7 cellular contexts compared by ENCODE assay signal in the genomic region with DNA sequence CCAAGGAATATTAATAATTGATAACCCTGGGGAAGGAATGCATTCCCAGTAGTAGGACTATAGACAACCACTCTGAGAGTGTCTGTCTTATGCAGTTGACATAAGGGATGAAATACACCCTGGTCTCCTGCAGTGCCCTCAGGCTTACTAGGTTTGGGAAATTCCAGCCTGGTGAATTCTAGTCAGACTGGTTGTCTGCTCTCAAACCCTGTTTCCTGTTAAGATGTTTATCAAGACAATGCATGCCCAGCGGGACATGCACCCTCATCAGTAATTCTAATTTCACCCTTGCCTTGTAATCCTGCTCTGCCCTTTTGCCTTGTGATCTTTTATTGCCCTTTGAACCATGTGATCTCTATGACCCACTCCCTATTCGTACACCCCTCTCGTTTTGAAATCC.
A peak's percentile ranks its signal among the peaks of the same experiment; 100 is the strongest.
DNase-seq lines count a peak whose midpoint lies in the region; FAIRE-seq and TF ChIP-seq lines count a peak whose summit lies in the region.
"Not testable (repeated sequence)": the region's sequence is repeated elsewhere in the genome, so short reads cannot be mapped to it uniquely, and the experiment has no call there.

No MANE protein-coding gene starts in this region.

- not testable (repeated sequence) for H3K4me3 Mint-ChIP-seq in Calu3 (ENCODE audit: low read depth, unreplicated experiment); glutamatergic neuron (ENCODE audit: unreplicated experiment); neural crest cell

- FAIRE-seq in bronchial epithelial cell (lab: Jason Lieb, UNC): not testable (repeated sequence)

- peak overlapping the region; percentile 81; the same call in 1 of the 2 replicates for H3K27ac ChIP-seq in HUES6 (ENCODE audit: low read depth, low read length)
- H3K27ac ChIP-seq in PC-9: peak overlapping the region; percentile 16; the same call in 1 of the 2 replicates

- not testable (repeated sequence) for H3K9me2 ChIP-seq in PC-9 (ENCODE audit: insufficient read depth)

- not testable (repeated sequence) for H3K27me3 Mint-ChIP-seq in Calu3 (ENCODE audit: unreplicated experiment); glutamatergic neuron (ENCODE audit: unreplicated experiment); neural crest cell (ENCODE audit: low read depth)

- H3F3A ChIP-seq in PC-9 (ENCODE audit: insufficient read depth, low read depth): peaks cover 14% of the 10 kb centered on the region; the same call in 1 of the 2 replicates

- H4K20me1 ChIP-seq in PC-9 (ENCODE audit: insufficient read depth): not testable (repeated sequence)

- H3K27ac Mint-ChIP-seq in Calu3 (ENCODE audit: unreplicated experiment) (peak overlapping the region; percentile 12), glutamatergic neuron (ENCODE audit: unreplicated experiment) (peak overlapping the region; percentile 12), neural crest cell (ENCODE audit: unreplicated experiment) (peak overlapping the region; percentile 44)

- H3K9me3 ChIP-seq in HUES6 (ENCODE audit: control insufficient read depth, insufficient read depth, low read depth, low read length): peaks cover 33% of the 10 kb centered on the region
- H3K9me3 ChIP-seq in PC-9 (ENCODE audit: insufficient read depth, low read depth): not testable (repeated sequence)

- intact Hi-C loops in Calu3 (cut with micrococcal nuclease; ENCODE audit: unreplicated experiment); PC-9 (cut with micrococcal nuclease; ENCODE audit: unreplicated experiment): not testable (repeated sequence)

- 0 out of 2 replicates have a peak overlapping the region, but pooled peaks have one; percentile 43 for H2AFZ ChIP-seq in PC-9

- not testable (repeated sequence) for H3K4me1 ChIP-seq in HUES6 (ENCODE audit: control insufficient read depth, insufficient read depth, low read length)
- H3K4me1 ChIP-seq in PC-9 (replicated peaks; ENCODE audit: insufficient read depth): peaks cover 10% of the 10 kb centered on the region; the same call in 1 of the 2 replicates

- DNase-seq in Calu3 (peak; percentile 8), PC-9 (peak in 1 of 2 experiments; percentile 11), bronchial epithelial cell (ENCODE audit: low read depth) (peak; percentile 2), islet precursor cell (peak; percentile 80)
- DNase-seq in glutamatergic neuron; neural crest cell (ENCODE audit: low read depth, low spot score): not testable (repeated sequence)

- peak overlapping the region; percentile 3; the same call in 1 of the 2 replicates for H3K4me2 ChIP-seq in PC-9

- not testable (repeated sequence) for H3K36me3 ChIP-seq in HUES6 (ENCODE audit: control insufficient read depth, insufficient read depth, low read length); PC-9 (ENCODE audit: low read depth); bronchial epithelial cell (ENCODE audit: control insufficient read depth, insufficient read depth, low read length)

- BruUV-seq in Calu3 (replicated peaks; lab: Mats Ljungman, UMichigan); PC-9 (replicated peaks; lab: Mats Ljungman, UMichigan): not testable (repeated sequence)

- not testable (repeated sequence) for TF ChIP-seq CTCF in Calu3 (IDR thresholded peaks at IDR 0.05; ENCODE audit: unreplicated experiment); PC-9 (conservative IDR thresholded peaks at IDR 0.05); bronchial epithelial cell (IDR thresholded peaks at IDR 0.05; ENCODE audit: insufficient read depth, low read length, severe bottlenecking); glutamatergic neuron (IDR thresholded peaks at IDR 0.05; ENCODE audit: partially characterized antibody, unreplicated experiment); neural crest cell (conservative IDR thresholded peaks at IDR 0.05)

- H3K4me3 ChIP-seq in HUES6 (ENCODE audit: low read depth, low read length); PC-9; bronchial epithelial cell (ENCODE audit: low read depth, low read length): not testable (repeated sequence)

- H3K9ac ChIP-seq in HUES6 (ENCODE audit: low read length): not testable (repeated sequence)

- not testable (repeated sequence) for H3K27me3 ChIP-seq in HUES6 (ENCODE audit: control insufficient read depth, insufficient read depth, low read length); PC-9 (ENCODE audit: insufficient read depth, low read depth); bronchial epithelial cell (ENCODE audit: control insufficient read depth, insufficient read depth, low read length)

- CTCF ChIA-PET in Calu3 (lab: Charles Lee); PC-9 (lab: Charles Lee): not testable (repeated sequence)

- H3K4me1 Mint-ChIP-seq in Calu3 (ENCODE audit: low read depth, unreplicated experiment) (peaks cover 13% of the 10 kb centered on the region), neural crest cell (peaks cover 11% of the 10 kb centered on the region)
- H3K4me1 Mint-ChIP-seq in glutamatergic neuron (ENCODE audit: low read depth, unreplicated experiment): not testable (repeated sequence)

- POLR2A ChIA-PET in PC-9 (lab: Charles Lee; ENCODE audit: unreplicated experiment): not testable (repeated sequence)

- H3K79me2 ChIP-seq in PC-9 (ENCODE audit: low read depth): not testable (repeated sequence)

- H3K36me3 Mint-ChIP-seq in Calu3 (ENCODE audit: insufficient read depth, unreplicated experiment); neural crest cell (ENCODE audit: low read depth): not testable (repeated sequence)
- peaks cover 13% of the 10 kb centered on the region for H3K36me3 Mint-ChIP-seq in glutamatergic neuron (ENCODE audit: unreplicated experiment)

- H3K9me3 Mint-ChIP-seq in Calu3 (ENCODE audit: low read depth, unreplicated experiment); glutamatergic neuron (ENCODE audit: unreplicated experiment); neural crest cell: not testable (repeated sequence)
